In genomic region chr9:135907446-135908333, GRCh38 we compare ENCODE assay signal across 1 cellular context.
TF ChIP-seq lines count a peak whose summit lies in the region.

TSS of gene CAMSAP1 (minus strand) at chr9:135907546. CDS start at chr9:135907159, 387 bp downstream.

TF ChIP-seq in HEK293, 187 proteins besides CTCF, POLR2A, EP300 and RAD21 (continued from another document):
- TF ChIP-seq REST (tag by site-specific recombination; IDR thresholded peaks at IDR 0.05) = peak; percentile 12; the same call in 1 of the 2 replicates
- TF ChIP-seq ZBTB20 (tag by site-specific recombination; IDR thresholded peaks at IDR 0.05) = peak; percentile 17; the same call in 1 of the 2 replicates
- peak; percentile 76 for TF ChIP-seq SP2 (tag by site-specific recombination; IDR thresholded peaks at IDR 0.05)
- no peak for TF ChIP-seq ZNF571 (tag by site-specific recombination; IDR thresholded peaks at IDR 0.05)
- TF ChIP-seq ZNF398 (tag by site-specific recombination; IDR thresholded peaks at IDR 0.05) = peak; percentile 42; the same call in 1 of the 2 replicates
- peak; percentile 82 for TF ChIP-seq ZNF423 (tag by site-specific recombination; IDR thresholded peaks at IDR 0.05)
- TF ChIP-seq ZNF335 (tag by site-specific recombination; conservative IDR thresholded peaks at IDR 0.05) = peak; percentile 66
- no peak for TF ChIP-seq ZNF155 (tag by site-specific recombination; IDR thresholded peaks at IDR 0.05)
- TF ChIP-seq, protein P1, sequence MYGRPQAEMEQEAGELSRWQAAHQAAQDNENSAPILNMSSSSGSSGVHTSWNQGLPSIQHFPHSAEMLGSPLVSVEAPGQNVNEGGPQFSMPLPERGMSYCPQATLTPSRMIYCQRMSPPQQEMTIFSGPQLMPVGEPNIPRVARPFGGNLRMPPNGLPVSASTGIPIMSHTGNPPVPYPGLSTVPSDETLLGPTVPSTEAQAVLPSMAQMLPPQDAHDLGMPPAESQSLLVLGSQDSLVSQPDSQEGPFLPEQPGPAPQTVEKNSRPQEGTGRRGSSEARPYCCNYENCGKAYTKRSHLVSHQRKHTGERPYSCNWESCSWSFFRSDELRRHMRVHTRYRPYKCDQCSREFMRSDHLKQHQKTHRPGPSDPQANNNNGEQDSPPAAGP (tag by site-specific recombination; IDR thresholded peaks at IDR 0.05) = 0 out of 2 replicates have a peak, but pooled peaks have one; percentile 32
- TF ChIP-seq ZBTB48 (tag by site-specific recombination; IDR thresholded peaks at IDR 0.05) = 0 out of 2 replicates have a peak, but pooled peaks have one; percentile 25
- peak; percentile 95 for TF ChIP-seq EGR2 (tag by site-specific recombination; IDR thresholded peaks at IDR 0.05; ENCODE audit: low read depth)
- no peak for TF ChIP-seq ZNF416 (tag by site-specific recombination; IDR thresholded peaks at IDR 0.05)
- TF ChIP-seq ZNF174 (tag by site-specific recombination; IDR thresholded peaks at IDR 0.05) = no peak
- peak; percentile 65; the same call in 1 of the 2 replicates for TF ChIP-seq ZNF692 (tag by site-specific recombination; IDR thresholded peaks at IDR 0.05)
- TF ChIP-seq ZSCAN4 (tag by site-specific recombination; IDR thresholded peaks at IDR 0.05) = no peak
- TF ChIP-seq ZXDB (tag by site-specific recombination; IDR thresholded peaks at IDR 0.05) = 0 out of 2 replicates have a peak, but pooled peaks have one; percentile 16
- TF ChIP-seq GLIS2 (tag by site-specific recombination; IDR thresholded peaks at IDR 0.05) = peak; percentile 52; the same call in 1 of the 2 replicates
- TF ChIP-seq HIC1 (tag by site-specific recombination; IDR thresholded peaks at IDR 0.05) = peak; percentile 46; the same call in 1 of the 2 replicates
- TF ChIP-seq ZNF214 (tag by site-specific recombination; IDR thresholded peaks at IDR 0.05; ENCODE audit: borderline replicate concordance) = no peak
- peak; percentile 35; the same call in 1 of the 2 replicates for TF ChIP-seq ZNF600 (tag by site-specific recombination; IDR thresholded peaks at IDR 0.05)
- peak; percentile 90 for TF ChIP-seq KLF10 (tag by site-specific recombination; IDR thresholded peaks at IDR 0.05)
- peak; percentile 76 for TF ChIP-seq KLF16 (tag by site-specific recombination; IDR thresholded peaks at IDR 0.05)
- peak; percentile 98 for TF ChIP-seq ZFHX2 (tag by site-specific recombination; conservative IDR thresholded peaks at IDR 0.05)
- TF ChIP-seq SP3 (tag by site-specific recombination; IDR thresholded peaks at IDR 0.05) = peak; percentile 91
- TF ChIP-seq KLF8 (tag by site-specific recombination; IDR thresholded peaks at IDR 0.05) = peak; percentile 81; the same call in 1 of the 2 replicates
- peak; percentile 48; the same call in 1 of the 2 replicates for TF ChIP-seq GLIS1 (tag by site-specific recombination; IDR thresholded peaks at IDR 0.05)
- no peak for TF ChIP-seq ZNF555 (tag by site-specific recombination; conservative IDR thresholded peaks at IDR 0.05)
- peak; percentile 34; the same call in 1 of the 2 replicates for TF ChIP-seq ZNF660 (tag by site-specific recombination; IDR thresholded peaks at IDR 0.05)
- peak; percentile 92 for TF ChIP-seq KLF9 (tag by site-specific recombination; IDR thresholded peaks at IDR 0.05; ENCODE audit: low read depth)
- no peak for TF ChIP-seq ZNF529 (tag by site-specific recombination; IDR thresholded peaks at IDR 0.05; ENCODE audit: insufficient replicate concordance)
- TF ChIP-seq, protein P2, sequence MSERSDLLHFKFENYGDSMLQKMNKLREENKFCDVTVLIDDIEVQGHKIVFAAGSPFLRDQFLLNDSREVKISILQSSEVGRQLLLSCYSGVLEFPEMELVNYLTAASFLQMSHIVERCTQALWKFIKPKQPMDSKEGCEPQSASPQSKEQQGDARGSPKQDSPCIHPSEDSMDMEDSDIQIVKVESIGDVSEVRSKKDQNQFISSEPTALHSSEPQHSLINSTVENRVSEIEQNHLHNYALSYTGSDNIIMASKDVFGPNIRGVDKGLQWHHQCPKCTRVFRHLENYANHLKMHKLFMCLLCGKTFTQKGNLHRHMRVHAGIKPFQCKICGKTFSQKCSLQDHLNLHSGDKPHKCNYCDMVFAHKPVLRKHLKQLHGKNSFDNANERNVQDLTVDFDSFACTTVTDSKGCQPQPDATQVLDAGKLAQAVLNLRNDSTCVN (tag by site-specific recombination; optimal IDR thresholded peaks at IDR 0.05) = peak; percentile 70
- no peak for TF ChIP-seq ZNF654 (tag by site-specific recombination; IDR thresholded peaks at IDR 0.05; ENCODE audit: low read depth)
- TF ChIP-seq ZBTB44 (tag by site-specific recombination; IDR thresholded peaks at IDR 0.05) = no peak
- no peak for TF ChIP-seq ZNF133 (tag by site-specific recombination; IDR thresholded peaks at IDR 0.05)
- TF ChIP-seq ZIC2 (tag by site-specific recombination; IDR thresholded peaks at IDR 0.05) = peak; percentile 71
- TF ChIP-seq ZBTB8A (tag by site-specific recombination; IDR thresholded peaks at IDR 0.05) = peak; percentile 75
- 0 out of 2 replicates have a peak, but pooled peaks have one; percentile 54 for TF ChIP-seq KLF7 (tag by site-specific recombination; IDR thresholded peaks at IDR 0.05; ENCODE audit: borderline replicate concordance)
